In the genomic region with DNA sequence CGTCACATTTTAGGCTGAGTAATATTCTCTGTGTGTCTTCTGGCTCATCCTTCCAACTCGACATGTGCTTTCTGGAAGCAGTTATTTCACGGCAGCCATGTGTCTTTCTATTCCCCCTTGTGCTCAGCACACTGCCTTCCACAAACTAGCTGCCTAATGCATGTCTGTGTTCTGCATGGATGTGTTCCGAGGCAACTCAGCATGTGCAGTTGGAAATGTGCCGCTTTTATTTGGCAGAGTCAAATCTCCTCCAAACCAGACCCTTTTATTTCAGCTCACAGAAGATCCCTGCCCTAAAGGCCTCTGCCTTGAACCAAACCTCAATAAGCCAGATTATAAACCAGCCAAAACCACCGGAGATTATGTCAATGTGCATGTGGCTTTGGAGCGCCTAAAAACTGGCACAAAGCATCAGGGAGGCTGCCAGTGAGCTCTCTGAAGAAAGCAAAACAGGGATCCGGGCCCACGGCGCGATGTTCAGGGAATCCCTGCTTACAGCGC, we compare ENCODE assay signal across 14 cellular contexts.
DNase-seq lines count a peak whose midpoint lies in the region; ATAC-seq and TF ChIP-seq lines count a peak whose summit lies in the region.
"Had no signal": no experiment of that assay in that cellular context is flagged by ENCODE, and none has a peak within 500 bp of the region (broad histone marks: within the 10 kb centered on the region; RNA-seq: fewer than 3 reads in every experiment).

No MANE protein-coding gene starts in this region.

- H3K9me3 ChIP-seq in ascending aorta, result no peaks in the 10 kb centered on the region
- H3K9me3 ChIP-seq in gastroesophageal sphincter, result no peaks in the 10 kb centered on the region
- H3K9me3 ChIP-seq in transverse colon, result no peaks in the 10 kb centered on the region
- H3K9me3 ChIP-seq: BLaER1 treated with 17β-estradiol and CSF1 and Interleukin-3, amounts not matched to agents 10 nM and 100 nM had no signal

- TF ChIP-seq CTCF in ascending aorta (IDR thresholded peaks at IDR 0.05) (no peak), gastroesophageal sphincter (IDR thresholded peaks at IDR 0.05) (no peak), progenitor cell of endocrine pancreas (IDR thresholded peaks at IDR 0.05; ENCODE audit: unreplicated experiment) (no peak), transverse colon (IDR thresholded peaks at IDR 0.05) (no peak)

- H3K4me3 ChIP-seq in ascending aorta (peak overlapping the region in 1 of 2 donors; percentile 18), gastroesophageal sphincter (no peak overlapping the region), transverse colon (no peak overlapping the region)
- H3K4me3 ChIP-seq: BLaER1 treated with 17β-estradiol and CSF1 and Interleukin-3, amounts not matched to agents 10 nM and 100 nM; neural progenitor cell had no signal

- in situ Hi-C loops in transverse colon (cut with MboI; ENCODE audit: low pct_ligation_motif_present in 1 of 4, low pct_unique_long_range_greater_than_20kb in 1 of 4, low sequenced_read_pairs in 3 of 4), result no loop called here

- H3K4me1 ChIP-seq in ascending aorta, result peaks cover 6 to 31% of the 10 kb centered on the region in 2 donors
- H3K4me1 ChIP-seq in gastroesophageal sphincter, result peaks cover 3 to 50% (median 6%) of the 10 kb centered on the region in 3 donors
- H3K4me1 ChIP-seq in transverse colon, result peaks cover 0 to 4% (median 0%) of the 10 kb centered on the region in 4 donors

- no peak overlapping the region for H3K27ac Mint-ChIP-seq in progenitor cell of endocrine pancreas
- H3K27ac Mint-ChIP-seq: neural progenitor cell had no signal

- DNase-seq in DMS79 (lab: John Stamatoyannopoulos, UW), result peak; percentile 39
- DNase-seq in ascending aorta (ENCODE audit: low spot score in 2 of 2), result peak in 1 of 2 donors; percentile 70
- peak; percentile 50 for DNase-seq in putamen (ENCODE audit: low spot score)
- no peak for DNase-seq in COLO668 (lab: John Stamatoyannopoulos, UW; ENCODE audit: unreplicated experiment)
- DNase-seq in progenitor cell of endocrine pancreas (ENCODE audit: low spot score, unreplicated experiment), result no peak
- no peak for DNase-seq in transverse colon
- no peak for DNase-seq in iPS-NIHi7 (ENCODE audit: extremely low spot score)
- DNase-seq: activated CD4-positive, alpha-beta T cell treated with anti-CD3 and anti-CD28 coated beads for 48 hours; activated effector memory CD4-positive, alpha-beta T cell treated with Interleukin-2 at 50 U/mL for 16 hours; kidney had no signal

- no peaks in the 10 kb centered on the region for H3K9me3 Mint-ChIP-seq in progenitor cell of endocrine pancreas (ENCODE audit: low read depth)
- H3K9me3 Mint-ChIP-seq: neural progenitor cell had no signal

- peaks cover 4% of the 10 kb centered on the region for H3K27me3 Mint-ChIP-seq in progenitor cell of endocrine pancreas

- no peak overlapping the region for H3K4me3 Mint-ChIP-seq in progenitor cell of endocrine pancreas (ENCODE audit: low read depth)
- H3K4me3 Mint-ChIP-seq: neural progenitor cell had no signal

- ATAC-seq in gastroesophageal sphincter, result peak; percentile 48
- ATAC-seq: esophagus mucosa had no signal

- H3K27me3 ChIP-seq in ascending aorta (no peaks in the 10 kb centered on the region), gastroesophageal sphincter (no peaks in the 10 kb centered on the region), transverse colon (no peaks in the 10 kb centered on the region)
- H3K27me3 ChIP-seq: BLaER1 treated with 17β-estradiol and CSF1 and Interleukin-3, amounts not matched to agents 10 nM and 100 nM; neural progenitor cell had no signal

- H3K36me3 ChIP-seq in ascending aorta (no peaks in the 10 kb centered on the region), gastroesophageal sphincter (no peaks in the 10 kb centered on the region), transverse colon (no peaks in the 10 kb centered on the region)
- H3K36me3 ChIP-seq: BLaER1 treated with 17β-estradiol and CSF1 and Interleukin-3, amounts not matched to agents 10 nM and 100 nM; neural progenitor cell had no signal

- intact Hi-C loops in ascending aorta (cut with DNase I), result loop anchor here (5.0 kb wide), 1 partner anchor 38 kb away; no protein-coding TSS in a partner anchor
- intact Hi-C loops in transverse colon (cut with DNase I; ENCODE audit: low total_unique reads), result no loop called here

- TF ChIP-seq POLR2A in gastroesophageal sphincter (IDR thresholded peaks at IDR 0.05) (no peak), transverse colon (IDR thresholded peaks at IDR 0.05) (no peak)

- no peak for TF ChIP-seq EP300 in gastroesophageal sphincter (IDR thresholded peaks at IDR 0.05)
- no peak for TF ChIP-seq EP300 in transverse colon (IDR thresholded peaks at IDR 0.05; ENCODE audit: low read depth)

- H3K4me1 Mint-ChIP-seq in progenitor cell of endocrine pancreas (ENCODE audit: low read depth), result peaks cover 4% of the 10 kb centered on the region
- H3K4me1 Mint-ChIP-seq: neural progenitor cell had no signal

- WGBS in gastroesophageal sphincter (ENCODE audit: low coverage in 1 of 2), 2 donors, result 32 to 43% methylated on average over 4 to 9 of the region's 12 CpGs
- WGBS in transverse colon (ENCODE audit: low coverage in 1 of 2), 2 donors, result 86 to 87% methylated on average over 3 to 12 of the region's 12 CpGs

- no peaks in the 10 kb centered on the region for H3K36me3 Mint-ChIP-seq in progenitor cell of endocrine pancreas (ENCODE audit: insufficient read depth)
- H3K36me3 Mint-ChIP-seq: neural progenitor cell had no signal

- peak overlapping the region; percentile 74 for H3K27ac ChIP-seq in ascending aorta
- H3K27ac ChIP-seq in gastroesophageal sphincter, result peak overlapping the region; percentile 60 to 76 (median 74)
- peak overlapping the region in 1 of 4 donors; percentile 39 for H3K27ac ChIP-seq in transverse colon
- H3K27ac ChIP-seq: BLaER1 treated with 17β-estradiol and CSF1 and Interleukin-3, amounts not matched to agents 10 nM and 100 nM; neural progenitor cell had no signal

Comparison
In these comparisons a context has a peak if more than half of its experiments do, and no peak if none do; other contexts are left out.
1. DNase-seq: peak in DMS79 (single experiment) and putamen (single experiment); none in COLO668 (single experiment), progenitor cell of endocrine pancreas (single experiment), transverse colon (single experiment) and iPS-NIHi7 (single experiment).